In genomic region chr6:135525550-135525949, GRCh38 we compare ENCODE assay signal across 1 cellular context.
A peak's percentile ranks its signal among the peaks of the same experiment; 100 is the strongest.
TF ChIP-seq lines count a peak whose summit lies in the region.

No MANE protein-coding gene starts in this region.

TF ChIP-seq in K562, 482 proteins besides CTCF, POLR2A, EP300 and RAD21 (continued from another document):
- TF ChIP-seq MGA (IDR thresholded peaks at IDR 0.05) (peak; percentile 27; the same call in 1 of the 2 replicates), TOE1 (IDR thresholded peaks at IDR 0.05; ENCODE audit: borderline replicate concordance) (peak; percentile 89; the same call in 1 of the 2 replicates), TOE1 (CRISPR knock-in tag; IDR thresholded peaks at IDR 0.05; ENCODE audit: borderline replicate concordance, low read depth) (no peak), FOXA1 (IDR thresholded peaks at IDR 0.05; ENCODE audit: borderline replicate concordance) (no peak), GTF2E2 (tag; IDR thresholded peaks at IDR 0.05) (no peak), L3MBTL2 (IDR thresholded peaks at IDR 0.05) (peak; percentile 45; the same call in 1 of the 2 replicates), TEAD4 (IDR thresholded peaks at IDR 0.05; ENCODE audit: low read length) (peak; percentile 12; the same call in 1 of the 2 replicates), TEAD4 (CRISPR knock-in tag; IDR thresholded peaks at IDR 0.05; ENCODE audit: borderline replicate concordance) (no peak), ZNF589 (CRISPR knock-in tag; IDR thresholded peaks at IDR 0.05; ENCODE audit: low read depth) (peak; percentile 64; the same call in 1 of the 2 replicates), ZBTB40 (IDR thresholded peaks at IDR 0.05) (peak; percentile 80), ZBTB40 (CRISPR knock-in tag; IDR thresholded peaks at IDR 0.05) (no peak), ZNF239 (CRISPR knock-in tag; IDR thresholded peaks at IDR 0.05) (no peak), TFE3 (CRISPR knock-in tag; IDR thresholded peaks at IDR 0.05) (peak; percentile 97), E2F5 (CRISPR knock-in tag; IDR thresholded peaks at IDR 0.05) (no peak), RAD51 (IDR thresholded peaks at IDR 0.05; ENCODE audit: borderline replicate concordance, low read depth) (peak; percentile 71; the same call in 1 of the 2 replicates), USF2 (CRISPR knock-in tag; IDR thresholded peaks at IDR 0.05) (peak; percentile 70), USF1 (CRISPR knock-in tag; IDR thresholded peaks at IDR 0.05) (0 out of 2 replicates have a peak, but pooled peaks have one; percentile 15)
